ENCODE assay signal across 14 cellular contexts in the genomic region with DNA sequence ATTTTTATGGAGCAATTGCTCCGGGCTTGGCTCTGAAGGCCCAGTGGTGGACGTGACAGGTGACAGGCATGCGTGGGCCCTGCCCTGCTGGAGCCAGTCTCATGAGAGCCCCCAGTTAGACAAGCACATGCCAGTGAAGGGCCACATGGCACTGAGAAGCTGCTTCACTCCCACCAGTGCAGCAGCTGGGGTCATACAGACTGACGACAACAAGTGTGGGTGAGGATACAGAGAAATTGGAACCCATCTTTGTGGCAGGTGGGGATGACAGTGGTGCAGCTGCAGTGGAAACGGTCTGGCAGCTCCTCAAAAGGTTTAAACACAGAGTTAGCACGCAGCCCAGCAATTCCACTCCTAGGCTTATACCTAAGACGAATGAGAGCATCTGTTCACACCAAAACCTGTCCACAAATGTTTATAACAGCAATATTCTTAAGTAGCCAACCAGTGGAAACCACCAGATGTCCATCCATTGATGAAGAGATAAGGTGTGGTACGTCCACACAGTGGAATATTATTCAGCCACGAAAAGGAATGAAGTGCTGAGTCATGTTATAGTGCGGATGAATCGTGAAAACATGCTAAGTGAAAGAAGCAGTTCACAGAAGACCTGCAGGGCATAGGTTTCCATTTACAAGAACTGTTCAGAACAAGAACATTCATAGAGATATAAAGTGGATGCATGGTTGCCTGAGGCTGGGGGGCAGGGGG. TPM values are rescaled to one million over a fixed set of nuclear protein-coding genes. Genes with fewer than 3 reads are reported as not detected.
DNase-seq lines count a peak whose midpoint lies in the region; ATAC-seq, FAIRE-seq and TF ChIP-seq lines count a peak whose summit lies in the region.
"Had no signal": no experiment of that assay in that cellular context is flagged by ENCODE, and none has a peak within 500 bp of the region (broad histone marks: within the 10 kb centered on the region; RNA-seq: fewer than 3 reads in every experiment).

No MANE protein-coding gene starts in this region.

- H3K4me3 ChIP-seq in RWPE2 (ENCODE audit: severe bottlenecking) (no peak overlapping the region), right atrium auricular region (no peak overlapping the region), stomach (no peak overlapping the region), esophagus squamous epithelium (no peak overlapping the region)

- H3K27ac ChIP-seq in RWPE2 (ENCODE audit: poor library complexity, severe bottlenecking) (peak overlapping the region; percentile 11), right atrium auricular region (peak overlapping the region; percentile 82 to 85), stomach (peak overlapping the region in 4 of 5 donors; percentile 60 to 73 (median 64)), esophagus squamous epithelium (peak overlapping the region in 2 of 4 donors; percentile 71)

- H3K4me1 ChIP-seq in RWPE2 (ENCODE audit: insufficient read depth, poor library complexity, severe bottlenecking) = no peaks in the 10 kb centered on the region
- peaks cover 0 to 48% of the 10 kb centered on the region in 2 donors for H3K4me1 ChIP-seq in right atrium auricular region
- peaks cover 11 to 33% (median 26%) of the 10 kb centered on the region in 4 donors for H3K4me1 ChIP-seq in stomach
- peaks cover 8 to 47% (median 21%) of the 10 kb centered on the region in 3 donors for H3K4me1 ChIP-seq in esophagus squamous epithelium

- H3K27me3 ChIP-seq in RWPE2 (ENCODE audit: insufficient read depth, poor library complexity, severe bottlenecking) = no peaks in the 10 kb centered on the region
- no peaks in the 10 kb centered on the region for H3K27me3 ChIP-seq in right atrium auricular region
- H3K27me3 ChIP-seq in stomach = no peaks in the 10 kb centered on the region
- peaks cover 0 to 17% (median 0%) of the 10 kb centered on the region in 4 donors for H3K27me3 ChIP-seq in esophagus squamous epithelium

- no peak for ATAC-seq in RWPE2 (ENCODE audit: low read depth)
- ATAC-seq: activated CD8-positive, alpha-beta memory T cell treated with anti-CD3 and anti-CD28 coated beads, Interleukin-2, amount 10 ng/mL, durations not matched to agents 7 days and 5 days had no signal

- 89 to 94% (median 90%) methylated on average over 10 to 11 of the region's 11 CpGs for WGBS in stomach, 5 donors
- WGBS in esophagus squamous epithelium, 2 donors = 85 to 86% methylated on average over 10 to 11 of the region's 11 CpGs

- no peak for DNase-seq in HTR-8/SVneo (ENCODE audit: insufficient read length, low spot score)
- no peak for DNase-seq in RWPE2 (ENCODE audit: low spot score)
- DNase-seq in right atrium auricular region (ENCODE audit: low spot score) = no peak
- no peak for DNase-seq in stomach
- DNase-seq in Kasumi-1 (lab: John Stamatoyannopoulos, UW) = no peak
- no peak for DNase-seq in iPS-NIHi11 (ENCODE audit: low spot score)
- no peak for DNase-seq in esophagus squamous epithelium (lab: John Stamatoyannopoulos, UW)
- DNase-seq: activated CD8-positive, alpha-beta memory T cell treated with anti-CD3 and anti-CD28 coated beads, Interleukin-2, amount 10 ng/mL, durations not matched to agents 7 days and 5 days; activated naive CD4-positive, alpha-beta T cell treated with anti-CD3 and anti-CD28 coated beads, Interleukin-2, amount 10 ng/mL, durations not matched to agents 7 days and 5 days; CD4-positive, alpha-beta T cell; NCI-H187 treated with DMSO at 0.1 percent for 48 hours; stimulated activated CD8-positive, alpha-beta memory T cell treated with anti-CD3 and anti-CD28 coated beads, Interleukin-4, amount 100 ng/mL, for 48 hours had no signal

- H3K9me3 ChIP-seq in RWPE2 (ENCODE audit: severe bottlenecking) (no peaks in the 10 kb centered on the region), right atrium auricular region (no peaks in the 10 kb centered on the region), stomach (no peaks in the 10 kb centered on the region), esophagus squamous epithelium (no peaks in the 10 kb centered on the region)

- peak; percentile 23 for FAIRE-seq in HTR-8/SVneo (lab: Jason Lieb, UNC)
- FAIRE-seq: GM18507 had no signal

- TF ChIP-seq POLR2A in stomach (IDR thresholded peaks at IDR 0.05) (no peak), esophagus squamous epithelium (IDR thresholded peaks at IDR 0.05) (no peak)

- TF ChIP-seq CTCF in RWPE2 (IDR thresholded peaks at IDR 0.05; ENCODE audit: poor library complexity, severe bottlenecking) (no peak), right atrium auricular region (IDR thresholded peaks at IDR 0.05) (no peak), stomach (IDR thresholded peaks at IDR 0.05) (no peak), esophagus squamous epithelium (IDR thresholded peaks at IDR 0.05) (no peak)

- intact Hi-C loops in stomach (cut with DNase I; ENCODE audit: low total_unique reads) (no loop called here), esophagus squamous epithelium (cut with DNase I) (no loop called here)

- H3K36me3 ChIP-seq in RWPE2 (ENCODE audit: low read depth) (no peaks in the 10 kb centered on the region), right atrium auricular region (no peaks in the 10 kb centered on the region), stomach (no peaks in the 10 kb centered on the region), esophagus squamous epithelium (no peaks in the 10 kb centered on the region)

- no peak for TF ChIP-seq EP300 in stomach (IDR thresholded peaks at IDR 0.05)

RNA-seq across cellular contexts. Expression of a gene that starts 12.5 kb away (rescaled TPM):
- not detected for total RNA-seq in right atrium auricular region
- 10 to 100 TPM in 1 of 5 donors, not detected in 4; 54.0 TPM for total RNA-seq in stomach
- 1 to 10 TPM in 1 of 3 donors, not detected in 2; 1.5 TPM for polyA plus RNA-seq in stomach
- total RNA-seq in esophagus squamous epithelium = not detected
- total RNA-seq: activated CD8-positive, alpha-beta memory T cell treated with anti-CD3 and anti-CD28 coated beads, Interleukin-2, amount 10 ng/mL, durations not matched to agents 7 days and 5 days; CD4-positive, alpha-beta T cell; epithelial cell of proximal tubule had no signal
